ENCODE assay signal across 7 cellular contexts in genomic region chr6:24431045-24431451, GRCh38. TPM values are rescaled to one million over a fixed set of nuclear protein-coding genes. Genes with fewer than 3 reads are reported as not detected.
A peak's percentile ranks its signal among the peaks of the same experiment; 100 is the strongest.
DNase-seq lines count a peak whose midpoint lies in the region; ATAC-seq and TF ChIP-seq lines count a peak whose summit lies in the region.

No MANE protein-coding gene starts in this region.

- peaks cover 3% of the 10 kb centered on the region; the same call in 1 of the 2 replicates for H3K4me1 ChIP-seq in HAP-1
- H3K4me1 ChIP-seq in body of pancreas, result no peaks in the 10 kb centered on the region

- no peaks in the 10 kb centered on the region for H3K9me3 Mint-ChIP-seq in activated CD8-positive, alpha-beta memory T cell treated with anti-CD3 and anti-CD28 coated beads, Interleukin-2, amount 10 ng/mL, durations not matched to agents 7 days and 5 days (ENCODE audit: low read depth)

- H3K4me3 Mint-ChIP-seq in activated CD8-positive, alpha-beta memory T cell treated with anti-CD3 and anti-CD28 coated beads, Interleukin-2, amount 10 ng/mL, durations not matched to agents 7 days and 5 days, result no peak overlapping the region

- DNase-seq in Daoy (ENCODE audit: low read depth) (peak; percentile 48), HAP-1 (ENCODE audit: low spot score in 2 of 2) (peak; percentile 36 to 55), NCI-H748 (lab: John Stamatoyannopoulos, UW; ENCODE audit: unreplicated experiment) (peak; percentile 66), body of pancreas (peak in 1 of 4 donors; percentile 30), left colon (no peak)
- DNase-seq in activated CD8-positive, alpha-beta memory T cell treated with anti-CD3 and anti-CD28 coated beads, Interleukin-2, amount 10 ng/mL, durations not matched to agents 7 days and 5 days, result no peak

- H3K36me3 ChIP-seq in HAP-1 (replicated peaks), result peaks cover 7% of the 10 kb centered on the region
- no peaks in the 10 kb centered on the region for H3K36me3 ChIP-seq in body of pancreas (replicated peaks in 1 of 2; ENCODE audit: insufficient read depth in 1 of 2, low read depth in 2 of 2)

- H3K4me3 ChIP-seq in HAP-1 (no peak overlapping the region), body of pancreas (no peak overlapping the region)

- no peaks in the 10 kb centered on the region for H3K36me3 Mint-ChIP-seq in activated CD8-positive, alpha-beta memory T cell treated with anti-CD3 and anti-CD28 coated beads, Interleukin-2, amount 10 ng/mL, durations not matched to agents 7 days and 5 days

- TF ChIP-seq POLR2A in body of pancreas (IDR thresholded peaks at IDR 0.05), result no peak

- CTCF ChIA-PET in activated CD8-positive, alpha-beta memory T cell treated with anti-CD3 and anti-CD28 coated beads, Interleukin-2, amount 10 ng/mL, durations not matched to agents 7 days and 5 days (lab: Charles Lee), result interaction anchor here (0.6 to 2.9 kb wide), 14 partner anchors 9 to 336 kb away, joined by 3 to 13 read pairs (median 4); partner anchors contain the start of gene ALDH5A1

- H3K27me3 Mint-ChIP-seq in activated CD8-positive, alpha-beta memory T cell treated with anti-CD3 and anti-CD28 coated beads, Interleukin-2, amount 10 ng/mL, durations not matched to agents 7 days and 5 days, result no peaks in the 10 kb centered on the region

- H3K27me3 ChIP-seq in HAP-1 (ENCODE audit: low read depth) (no peaks in the 10 kb centered on the region), body of pancreas (no peaks in the 10 kb centered on the region)

- in situ Hi-C loops in HAP-1 (cut with MboI; ENCODE audit: low sequenced_read_pairs), result no loop called here

- H3K4me1 Mint-ChIP-seq in activated CD8-positive, alpha-beta memory T cell treated with anti-CD3 and anti-CD28 coated beads, Interleukin-2, amount 10 ng/mL, durations not matched to agents 7 days and 5 days, result no peaks in the 10 kb centered on the region

- no peak overlapping the region for H3K27ac ChIP-seq in body of pancreas

- ATAC-seq in body of pancreas (no peak), left colon (peak; percentile 64), GM19455 (IDR thresholded peaks at IDR 0.05; ENCODE audit: unreplicated experiment) (no peak)
- no peak for ATAC-seq in activated CD8-positive, alpha-beta memory T cell treated with anti-CD3 and anti-CD28 coated beads, Interleukin-2, amount 10 ng/mL, durations not matched to agents 7 days and 5 days

- H3K9me3 ChIP-seq in HAP-1 (no peaks in the 10 kb centered on the region), body of pancreas (no peaks in the 10 kb centered on the region)

- peak; percentile 26 to 59 (median 47) for TF ChIP-seq CTCF in body of pancreas (IDR thresholded peaks at IDR 0.05)

- intact Hi-C loops in body of pancreas (cut with DNase I) (no loop called here), left colon (cut with DNase I, micrococcal nuclease) (no loop called here)

- no peak overlapping the region for H3K27ac Mint-ChIP-seq in activated CD8-positive, alpha-beta memory T cell treated with anti-CD3 and anti-CD28 coated beads, Interleukin-2, amount 10 ng/mL, durations not matched to agents 7 days and 5 days

- WGBS in body of pancreas, 2 donors, result 71 to 93% methylated on average over 1 of the region's 1 CpG

RNA-seq across cellular contexts. Expression of gene MRS2, which starts 28.3 kb away (rescaled TPM):
- 39.1 and 46.7 TPM in 2 replicates for total RNA-seq in Daoy (2014; rRNA removed; shearing (Covaris generic))
- total RNA-seq in body of pancreas (10 to 100 TPM; 11.7 to 23.1 TPM), left colon (10 to 100 TPM; 26.1 to 26.2 TPM)
- total RNA-seq in activated CD8-positive, alpha-beta memory T cell treated with anti-CD3 and anti-CD28 coated beads, Interleukin-2, amount 10 ng/mL, durations not matched to agents 7 days and 5 days, result 10 to 100 TPM; 18.4 to 22.1 TPM

RNA-seq across cellular contexts. Expression of gene GPLD1, which starts 58.3 kb away (rescaled TPM):
- total RNA-seq in Daoy (2014; rRNA removed; shearing (Covaris generic)), result 0.33 and 2.5 TPM in 2 replicates
- total RNA-seq in body of pancreas (1 to 10 TPM in 1 of 2 donors, under 1 TPM in 1; 0.66 to 2.6 TPM), left colon (under 1 TPM; 0.49 to 0.98 TPM)
- under 1 TPM; 0.42 to 0.58 TPM for total RNA-seq in activated CD8-positive, alpha-beta memory T cell treated with anti-CD3 and anti-CD28 coated beads, Interleukin-2, amount 10 ng/mL, durations not matched to agents 7 days and 5 days

Comparison
In these comparisons a context has a peak if more than half of its experiments do, and no peak if none do; other contexts are left out.
1. DNase-seq: peak in Daoy (single experiment), HAP-1 (2 of 2) and NCI-H748 (single experiment); none in left colon (0 of 2) and activated CD8-positive, alpha-beta memory T cell treated with anti-CD3 and anti-CD28 coated beads, Interleukin-2, amount 10 ng/mL, durations not matched to agents 7 days and 5 days (single experiment).